Comparison of ENCODE assay signal across 2 cellular contexts in the genomic region with DNA sequence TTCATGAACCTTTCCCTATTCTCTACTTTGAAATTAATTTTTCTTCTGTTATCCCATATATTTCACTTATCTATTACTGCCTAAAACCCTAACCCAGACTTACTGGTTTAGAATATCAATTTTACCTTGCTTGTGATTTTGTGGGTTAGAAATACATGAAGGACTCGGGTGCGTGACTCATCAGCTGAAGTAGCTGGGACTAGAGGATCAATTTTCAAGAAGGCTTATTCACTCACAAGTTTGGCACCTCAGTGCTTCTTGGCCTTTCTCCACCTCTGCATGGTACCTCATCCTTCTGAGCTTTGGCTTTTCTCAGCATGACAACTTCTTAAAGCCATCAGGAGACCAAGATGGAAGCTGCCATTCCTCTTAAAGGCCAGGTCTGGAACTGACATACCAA.
TF ChIP-seq lines count a peak whose summit lies in the region.

No MANE protein-coding gene starts in this region.

TF ChIP-seq in SK-N-SH, 30 proteins besides CTCF, POLR2A, EP300 and RAD21 (continued from another document):
- TF ChIP-seq, protein P1, sequence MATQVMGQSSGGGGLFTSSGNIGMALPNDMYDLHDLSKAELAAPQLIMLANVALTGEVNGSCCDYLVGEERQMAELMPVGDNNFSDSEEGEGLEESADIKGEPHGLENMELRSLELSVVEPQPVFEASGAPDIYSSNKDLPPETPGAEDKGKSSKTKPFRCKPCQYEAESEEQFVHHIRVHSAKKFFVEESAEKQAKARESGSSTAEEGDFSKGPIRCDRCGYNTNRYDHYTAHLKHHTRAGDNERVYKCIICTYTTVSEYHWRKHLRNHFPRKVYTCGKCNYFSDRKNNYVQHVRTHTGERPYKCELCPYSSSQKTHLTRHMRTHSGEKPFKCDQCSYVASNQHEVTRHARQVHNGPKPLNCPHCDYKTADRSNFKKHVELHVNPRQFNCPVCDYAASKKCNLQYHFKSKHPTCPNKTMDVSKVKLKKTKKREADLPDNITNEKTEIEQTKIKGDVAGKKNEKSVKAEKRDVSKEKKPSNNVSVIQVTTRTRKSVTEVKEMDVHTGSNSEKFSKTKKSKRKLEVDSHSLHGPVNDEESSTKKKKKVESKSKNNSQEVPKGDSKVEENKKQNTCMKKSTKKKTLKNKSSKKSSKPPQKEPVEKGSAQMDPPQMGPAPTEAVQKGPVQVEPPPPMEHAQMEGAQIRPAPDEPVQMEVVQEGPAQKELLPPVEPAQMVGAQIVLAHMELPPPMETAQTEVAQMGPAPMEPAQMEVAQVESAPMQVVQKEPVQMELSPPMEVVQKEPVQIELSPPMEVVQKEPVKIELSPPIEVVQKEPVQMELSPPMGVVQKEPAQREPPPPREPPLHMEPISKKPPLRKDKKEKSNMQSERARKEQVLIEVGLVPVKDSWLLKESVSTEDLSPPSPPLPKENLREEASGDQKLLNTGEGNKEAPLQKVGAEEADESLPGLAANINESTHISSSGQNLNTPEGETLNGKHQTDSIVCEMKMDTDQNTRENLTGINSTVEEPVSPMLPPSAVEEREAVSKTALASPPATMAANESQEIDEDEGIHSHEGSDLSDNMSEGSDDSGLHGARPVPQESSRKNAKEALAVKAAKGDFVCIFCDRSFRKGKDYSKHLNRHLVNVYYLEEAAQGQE (IDR thresholded peaks at IDR 0.05; ENCODE audit: low read depth, low read length) = no peak
- 0 out of 2 replicates have a peak, but pooled peaks have one; percentile 13 for TF ChIP-seq TCF12 (IDR thresholded peaks at IDR 0.05)
TF ChIP-seq in SK-N-SH: peak in this region for 2.

TF ChIP-seq in SK-N-SH treated with all-trans-retinoic acid at 6 μM for 48 hours, 23 proteins besides CTCF, POLR2A, EP300 and RAD21 (continued from another document):
- TF ChIP-seq, protein P2, sequence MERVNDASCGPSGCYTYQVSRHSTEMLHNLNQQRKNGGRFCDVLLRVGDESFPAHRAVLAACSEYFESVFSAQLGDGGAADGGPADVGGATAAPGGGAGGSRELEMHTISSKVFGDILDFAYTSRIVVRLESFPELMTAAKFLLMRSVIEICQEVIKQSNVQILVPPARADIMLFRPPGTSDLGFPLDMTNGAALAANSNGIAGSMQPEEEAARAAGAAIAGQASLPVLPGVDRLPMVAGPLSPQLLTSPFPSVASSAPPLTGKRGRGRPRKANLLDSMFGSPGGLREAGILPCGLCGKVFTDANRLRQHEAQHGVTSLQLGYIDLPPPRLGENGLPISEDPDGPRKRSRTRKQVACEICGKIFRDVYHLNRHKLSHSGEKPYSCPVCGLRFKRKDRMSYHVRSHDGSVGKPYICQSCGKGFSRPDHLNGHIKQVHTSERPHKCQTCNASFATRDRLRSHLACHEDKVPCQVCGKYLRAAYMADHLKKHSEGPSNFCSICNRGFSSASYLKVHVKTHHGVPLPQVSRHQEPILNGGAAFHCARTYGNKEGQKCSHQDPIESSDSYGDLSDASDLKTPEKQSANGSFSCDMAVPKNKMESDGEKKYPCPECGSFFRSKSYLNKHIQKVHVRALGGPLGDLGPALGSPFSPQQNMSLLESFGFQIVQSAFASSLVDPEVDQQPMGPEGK (CRISPR knock-in tag; IDR thresholded peaks at IDR 0.05; ENCODE audit: borderline replicate concordance) = no peak
- no peak for TF ChIP-seq ARNTL (CRISPR knock-in tag; IDR thresholded peaks at IDR 0.05; ENCODE audit: borderline replicate concordance, low read depth)
